8 cellular contexts compared by ENCODE assay signal in genomic region chr18:46917808-46918600, GRCh38. TPM values are rescaled to one million over a fixed set of nuclear protein-coding genes. Genes with fewer than 3 reads are reported as not detected.
DNase-seq lines count a peak whose midpoint lies in the region; ATAC-seq and TF ChIP-seq lines count a peak whose summit lies in the region.

No MANE protein-coding gene starts in this region.

- no peaks in the 10 kb centered on the region for H3K36me3 Mint-ChIP-seq in mesothelial cell of epicardium

- no peak for DNase-seq in AG04449 (ENCODE audit: low read depth, low spot score)
- DNase-seq in GM03348 (ENCODE audit: low spot score), result peak; percentile 39
- peak; percentile 54 for DNase-seq in ecto neural progenitor cell (ENCODE audit: low spot score)
- peak in 1 of 2 experiments; percentile 39 for DNase-seq in mesothelial cell of epicardium (ENCODE audit: low spot score in 2 of 2, unreplicated experiment in 2 of 2)
- peak in 1 of 2 donors; percentile 44 for DNase-seq in tibial nerve (ENCODE audit: low spot score in 2 of 2)
- no peak for DNase-seq in NCI-H1930 (lab: John Stamatoyannopoulos, UW)

- H3K27me3 Mint-ChIP-seq in mesothelial cell of epicardium (ENCODE audit: low read depth), result no peaks in the 10 kb centered on the region

- H3K4me3 ChIP-seq in AG04449 (ENCODE audit: low read depth, low read length) (peak overlapping the region; percentile 86), tibial nerve (peak overlapping the region; percentile 49 to 93 (median 68))

- H3K4me1 ChIP-seq in tibial nerve, result peaks cover 0 to 27% (median 5%) of the 10 kb centered on the region in 4 donors

- CTCF ChIA-PET in AG04449 (lab: Yijun Ruan, JAX), result no interaction called here

- WGBS in tibial nerve, 2 donors, result 21 to 28% methylated on average over 33 of the region's 33 CpGs

- no peaks in the 10 kb centered on the region for H3K27me3 ChIP-seq in tibial nerve

- no peaks in the 10 kb centered on the region for H3K36me3 ChIP-seq in tibial nerve

- TF ChIP-seq CTCF in AG04449 (IDR thresholded peaks at IDR 0.05; ENCODE audit: insufficient read depth, low read length, missing control alignments), result no peak
- no peak for TF ChIP-seq CTCF in mesothelial cell of epicardium (IDR thresholded peaks at IDR 0.05; ENCODE audit: unreplicated experiment)
- no peak for TF ChIP-seq CTCF in tibial nerve (IDR thresholded peaks at IDR 0.05)

- H3K27ac Mint-ChIP-seq in mesothelial cell of epicardium, result peak overlapping the region; percentile 84

- no peak for TF ChIP-seq EP300 in tibial nerve (IDR thresholded peaks at IDR 0.05)

- POLR2A ChIA-PET in AG04449 (lab: Yijun Ruan, JAX), result interaction anchor here (0.6 to 1.5 kb wide), 3 partner anchors 22 to 672 kb away, joined by 3 to 5 read pairs (median 4); no protein-coding TSS in a partner anchor

- H3K9me3 ChIP-seq in tibial nerve, result no peaks in the 10 kb centered on the region

- H3K4me3 Mint-ChIP-seq in mesothelial cell of epicardium, result peak overlapping the region; percentile 83

- peaks cover 37% of the 10 kb centered on the region for H3K4me1 Mint-ChIP-seq in mesothelial cell of epicardium

- peak overlapping the region; percentile 66 to 92 (median 86) for H3K27ac ChIP-seq in tibial nerve

- no peaks in the 10 kb centered on the region for H3K9me3 Mint-ChIP-seq in mesothelial cell of epicardium

- ATAC-seq in HG03103 (IDR thresholded peaks at IDR 0.05; ENCODE audit: low read depth, unreplicated experiment), result peak; percentile 7
- peak; percentile 48 for ATAC-seq in SK-N-SH treated with all-trans-retinoic acid at 6 μM for 48 hours

- no peak for TF ChIP-seq POLR2A in tibial nerve (IDR thresholded peaks at IDR 0.05)

TF ChIP-seq in SK-N-SH treated with all-trans-retinoic acid at 6 μM for 48 hours, 23 proteins besides CTCF, POLR2A, EP300 and RAD21:
- TF ChIP-seq TOX (CRISPR knock-in tag; IDR thresholded peaks at IDR 0.05; ENCODE audit: borderline replicate concordance) (no peak), ISL1 (CRISPR knock-in tag; IDR thresholded peaks at IDR 0.05) (no peak), PATZ1 (CRISPR knock-in tag; IDR thresholded peaks at IDR 0.05; ENCODE audit: borderline replicate concordance) (no peak), ZFP30 (CRISPR knock-in tag; IDR thresholded peaks at IDR 0.05) (no peak), ZNF70 (CRISPR knock-in tag; IDR thresholded peaks at IDR 0.05) (no peak), ESRRG (CRISPR knock-in tag; IDR thresholded peaks at IDR 0.05) (no peak), ZC3H10 (CRISPR knock-in tag; IDR thresholded peaks at IDR 0.05) (no peak), OSR1 (CRISPR knock-in tag; IDR thresholded peaks at IDR 0.05) (no peak), ZNF8 (CRISPR knock-in tag; IDR thresholded peaks at IDR 0.05) (no peak), CSRNP3 (CRISPR knock-in tag; IDR thresholded peaks at IDR 0.05) (no peak), ZNF565 (CRISPR knock-in tag; conservative IDR thresholded peaks at IDR 0.05; ENCODE audit: low read depth) (no peak), TSHZ2 (CRISPR knock-in tag; IDR thresholded peaks at IDR 0.05) (no peak), SNAI2 (CRISPR knock-in tag; IDR thresholded peaks at IDR 0.05) (no peak), BACH2 (CRISPR knock-in tag; IDR thresholded peaks at IDR 0.05; ENCODE audit: borderline replicate concordance) (no peak), RARB (CRISPR knock-in tag; IDR thresholded peaks at IDR 0.05) (no peak), ARNTL (CRISPR knock-in tag; IDR thresholded peaks at IDR 0.05; ENCODE audit: borderline replicate concordance, low read depth) (no peak)
TF ChIP-seq in SK-N-SH treated with all-trans-retinoic acid at 6 μM for 48 hours: peak in this region for 0.

RNA-seq across cellular contexts. Expression of gene KATNAL2, which starts 0.6 kb away (rescaled TPM):
- total RNA-seq in mesothelial cell of epicardium, result 7.0 to 8.9 TPM (median 8.9 TPM) in 3 replicates
- total RNA-seq in tibial nerve, result 10 to 100 TPM in 2 of 4 donors, 1 to 10 TPM in 2; 2.4 to 11.7 (median 7.8) TPM

RNA-seq across cellular contexts. Expression of gene PIAS2, which starts 0.7 kb away (rescaled TPM):
- total RNA-seq in mesothelial cell of epicardium (55.7 to 62.1 TPM (median 58.0 TPM) in 3 replicates), tibial nerve (10 to 100 TPM; 18.8 to 25.3 (median 22.0) TPM)

Comparison
In these comparisons a context has a peak if more than half of its experiments do, and no peak if none do; other contexts are left out.
1. DNase-seq: peak in GM03348 (single experiment) and ecto neural progenitor cell (single experiment); none in AG04449 (single experiment) and NCI-H1930 (0 of 2).